Comparison of ENCODE assay signal across 29 cellular contexts in genomic region chr9:104068546-104068945, GRCh38. TPM values are rescaled to one million over a fixed set of nuclear protein-coding genes. Genes with fewer than 3 reads are reported as not detected.
DNase-seq lines count a peak whose midpoint lies in the region; ATAC-seq, FAIRE-seq and TF ChIP-seq lines count a peak whose summit lies in the region.
"Had no signal": no experiment of that assay in that cellular context is flagged by ENCODE, and none has a peak within 500 bp of the region (broad histone marks: within the 10 kb centered on the region; RNA-seq: fewer than 3 reads in every experiment).

No MANE protein-coding gene starts in this region.

- H3K4me2 ChIP-seq in mammary epithelial cell (ENCODE audit: insufficient read depth, low read depth, low read length): no peak overlapping the region

- POLR2A ChIA-PET in MCF 10A (lab: Yijun Ruan, JAX): interaction anchor here (1.1 kb wide), 1 partner anchor 38 kb away, joined by 3 read pairs; no protein-coding TSS in a partner anchor
- POLR2A ChIA-PET in CD8-positive, alpha-beta T cell (lab: Charles Lee): no interaction called here

- H3K36me3 ChIP-seq in breast epithelium (no peaks in the 10 kb centered on the region), mammary epithelial cell (ENCODE audit: insufficient read depth, low read length) (no peaks in the 10 kb centered on the region)
- H3K36me3 ChIP-seq in CD8-positive, alpha-beta T cell (ENCODE audit: insufficient read depth, low read length): no peaks in the 10 kb centered on the region
- H3K36me3 ChIP-seq: pancreas, right lobe of liver, stomach, transverse colon had no signal

- H3K4me1 ChIP-seq in breast epithelium (no peaks in the 10 kb centered on the region), mammary epithelial cell (ENCODE audit: insufficient read depth, low read length) (no peaks in the 10 kb centered on the region)
- no peaks in the 10 kb centered on the region for H3K4me1 ChIP-seq in CD8-positive, alpha-beta T cell (ENCODE audit: insufficient read depth, low read length)
- H3K4me1 ChIP-seq: pancreas, transverse colon had no signal

- H3K27me3 ChIP-seq in breast epithelium: no peaks in the 10 kb centered on the region
- no peaks in the 10 kb centered on the region for H3K27me3 ChIP-seq in mammary epithelial cell (ENCODE audit: insufficient read depth, low read length)
- H3K27me3 ChIP-seq in CD8-positive, alpha-beta T cell (ENCODE audit: insufficient read depth, low read length): no peaks in the 10 kb centered on the region
- H3K27me3 ChIP-seq: pancreas, right lobe of liver, stomach, transverse colon had no signal

- CTCF ChIA-PET in MCF 10A (lab: Yijun Ruan, JAX): no interaction called here
- CTCF ChIA-PET in mammary epithelial cell (lab: Charles Lee; ENCODE audit: low non-redundant PET): no interaction called here
- CTCF ChIA-PET in CD8-positive, alpha-beta T cell (lab: Charles Lee): no interaction called here

- no peak for TF ChIP-seq POLR2A in breast epithelium (IDR thresholded peaks at IDR 0.05)

- no peak overlapping the region for H3K4me3 Mint-ChIP-seq in MCF 10A (ENCODE audit: unreplicated experiment)
- no peak overlapping the region for H3K4me3 Mint-ChIP-seq in CD8-positive, alpha-beta T cell
- H3K4me3 Mint-ChIP-seq: activated naive CD4-positive, alpha-beta T cell treated with anti-CD3 and anti-CD28 coated beads, Interleukin-2, amount 50 U/mL, for 24 hours; B cell; WTC11 had no signal

- peaks cover 11% of the 10 kb centered on the region for H3K4me1 Mint-ChIP-seq in MCF 10A (ENCODE audit: insufficient read depth, unreplicated experiment)
- no peaks in the 10 kb centered on the region for H3K4me1 Mint-ChIP-seq in CD8-positive, alpha-beta T cell (ENCODE audit: low read depth)
- H3K4me1 Mint-ChIP-seq: activated naive CD4-positive, alpha-beta T cell treated with anti-CD3 and anti-CD28 coated beads, Interleukin-2, amount 50 U/mL, for 24 hours; B cell; WTC11 had no signal

- DNase-seq in MCF 10A (ENCODE audit: unreplicated experiment): peak; percentile 39
- DNase-seq in breast epithelium (ENCODE audit: low spot score in 2 of 2): no peak
- peak; percentile 56 for DNase-seq in mammary epithelial cell
- DNase-seq in fibroblast of villous mesenchyme (ENCODE audit: low read depth): peak; percentile 6
- no peak for DNase-seq in CD8-positive, alpha-beta T cell
- no peak for DNase-seq in HTR-8/SVneo (ENCODE audit: insufficient read length, low spot score)
- no peak for DNase-seq in COLO829 (ENCODE audit: low spot score)
- no peak for DNase-seq in substantia nigra (lab: John Stamatoyannopoulos, UW)
- DNase-seq: 8988T; activated CD4-positive, alpha-beta T cell treated with anti-CD3 and anti-CD28 coated beads, Interleukin-2, amount 50 U/mL, for 4 hours; DMS79 treated with DMSO at 0.1 percent for 48 hours; effector memory CD4-positive, alpha-beta T cell; kidney; NCI-H2029 treated with DMSO at 0.1 percent for 48 hours; NCI-H345; pancreas; right lobe of liver; Right ventricle myocardium superior; stimulated activated CD4-positive, alpha-beta T cell treated with anti-CD3 and anti-CD28 coated beads, Interleukin-15, amount 100 ng/mL, for 24 hours; stomach; T1000; transverse colon had no signal

- no peak for FAIRE-seq in HTR-8/SVneo (lab: Jason Lieb, UNC)
- FAIRE-seq: colon, HepG2, kidney, pancreas had no signal

- H2AFZ ChIP-seq in mammary epithelial cell (ENCODE audit: low read depth, low read length): no peak overlapping the region

- dilution Hi-C loops in mammary epithelial cell (cut with HindIII; ENCODE audit: low sequenced_read_pairs): no loop called here

- H3K4me3 ChIP-seq in breast epithelium (no peak overlapping the region), mammary epithelial cell (replicated peaks in 1 of 3; ENCODE audit: insufficient read depth in 1 of 3, low read depth in 2 of 3, low read length in 3 of 3) (no peak overlapping the region), fibroblast of villous mesenchyme (ENCODE audit: low read depth, low read length) (no peak overlapping the region)
- H3K4me3 ChIP-seq in CD8-positive, alpha-beta T cell (ENCODE audit: low read depth, low read length): no peak overlapping the region
- H3K4me3 ChIP-seq: lung, pancreas, right lobe of liver, stomach, transverse colon had no signal

- BruUV-seq in MCF 10A (replicated peaks; lab: Mats Ljungman, UMichigan): no TSS peak
- no TSS peak for BruUV-seq in mammary epithelial cell (replicated peaks; lab: Mats Ljungman, UMichigan)

- no peaks in the 10 kb centered on the region for H3K9me3 Mint-ChIP-seq in MCF 10A (ENCODE audit: unreplicated experiment)
- H3K9me3 Mint-ChIP-seq in CD8-positive, alpha-beta T cell: no peaks in the 10 kb centered on the region
- H3K9me3 Mint-ChIP-seq: activated naive CD4-positive, alpha-beta T cell treated with anti-CD3 and anti-CD28 coated beads, Interleukin-2, amount 50 U/mL, for 24 hours; WTC11 had no signal

- intact Hi-C loops in MCF 10A (cut with micrococcal nuclease) (no loop called here), breast epithelium (cut with DNase I; ENCODE audit: low total_unique reads) (no loop called here), mammary epithelial cell (cut with micrococcal nuclease) (no loop called here)
- intact Hi-C loops in CD8-positive, alpha-beta T cell (cut with DNase I, micrococcal nuclease): no loop called here

- no peaks in the 10 kb centered on the region for H3K27me3 Mint-ChIP-seq in MCF 10A (ENCODE audit: insufficient read depth, unreplicated experiment)
- H3K27me3 Mint-ChIP-seq in CD8-positive, alpha-beta T cell (ENCODE audit: low read depth): peaks cover 6% of the 10 kb centered on the region
- H3K27me3 Mint-ChIP-seq: B cell had no signal

- 92% methylated on average over 1 of the region's 1 CpG for WGBS in mammary epithelial cell (ENCODE audit: low coverage, missing lambda C conversion rate)

- H3K79me2 ChIP-seq in mammary epithelial cell (ENCODE audit: insufficient read depth, low read length): no peaks in the 10 kb centered on the region

- H4K20me1 ChIP-seq in mammary epithelial cell (ENCODE audit: insufficient read depth, low read length): no peaks in the 10 kb centered on the region

- no peaks in the 10 kb centered on the region for H3K36me3 Mint-ChIP-seq in MCF 10A (ENCODE audit: insufficient read depth, unreplicated experiment)
- no peaks in the 10 kb centered on the region for H3K36me3 Mint-ChIP-seq in CD8-positive, alpha-beta T cell
- H3K36me3 Mint-ChIP-seq: activated naive CD4-positive, alpha-beta T cell treated with anti-CD3 and anti-CD28 coated beads, Interleukin-2, amount 50 U/mL, for 24 hours; WTC11 had no signal

- no peak for ATAC-seq in CD8-positive, alpha-beta T cell
- ATAC-seq: esophagus mucosa, HepG2, pancreas, right lobe of liver, WTC11 had no signal

- no peaks in the 10 kb centered on the region for H3K9me3 ChIP-seq in breast epithelium
- H3K9me3 ChIP-seq in mammary epithelial cell (replicated peaks; ENCODE audit: insufficient read depth, low read length): no peaks in the 10 kb centered on the region
- no peaks in the 10 kb centered on the region for H3K9me3 ChIP-seq in CD8-positive, alpha-beta T cell (ENCODE audit: low read length)
- H3K9me3 ChIP-seq: pancreas, right lobe of liver, stomach, transverse colon had no signal

- in situ Hi-C loops in mammary epithelial cell (cut with MboI; ENCODE audit: low sequenced_read_pairs in 2 of 2): no loop called here

- H3K27ac Mint-ChIP-seq in MCF 10A (ENCODE audit: low read depth, unreplicated experiment): no peak overlapping the region
- H3K27ac Mint-ChIP-seq in CD8-positive, alpha-beta T cell: no peak overlapping the region
- H3K27ac Mint-ChIP-seq: activated naive CD4-positive, alpha-beta T cell treated with anti-CD3 and anti-CD28 coated beads, Interleukin-2, amount 50 U/mL, for 24 hours; B cell; WTC11 had no signal

- TF ChIP-seq CTCF in MCF 10A (IDR thresholded peaks at IDR 0.05; ENCODE audit: unreplicated experiment) (no peak), breast epithelium (IDR thresholded peaks at IDR 0.05) (no peak), mammary epithelial cell (conservative IDR thresholded peaks at IDR 0.05 in 1 of 2, IDR thresholded peaks at IDR 0.05 in 1 of 2; ENCODE audit: extremely low read depth in 1 of 2, insufficient read depth in 1 of 2, low read depth in 1 of 2, low read length in 2 of 2) (no peak), fibroblast of villous mesenchyme (IDR thresholded peaks at IDR 0.05; ENCODE audit: insufficient read depth, low read depth, low read length) (no peak)
- no peak for TF ChIP-seq CTCF in CD8-positive, alpha-beta T cell (IDR thresholded peaks at IDR 0.05)

- H3K9ac ChIP-seq in mammary epithelial cell (ENCODE audit: insufficient read depth, low read length): no peak overlapping the region

- H3K27ac ChIP-seq in breast epithelium (no peak overlapping the region), mammary epithelial cell (ENCODE audit: insufficient read depth, low read depth, low read length) (no peak overlapping the region), substantia nigra (ENCODE audit: low read depth, low read length, poor library complexity, severe bottlenecking) (no peak overlapping the region)
- H3K27ac ChIP-seq in CD8-positive, alpha-beta T cell (ENCODE audit: low read depth, low read length): no peak overlapping the region
- H3K27ac ChIP-seq: pancreas, right lobe of liver, stomach, transverse colon had no signal

RNA-seq across cellular contexts. Expression of gene SMC2, which starts 25.6 kb away (rescaled TPM):
- total RNA-seq in MCF 10A (2022) (13.7 and 23.1 TPM in 2 replicates), breast epithelium (10 to 100 TPM in 1 of 3 donors, 1 to 10 TPM in 2; 6.6 to 12.3 (median 9.8) TPM), mammary epithelial cell (10 to 100 TPM in 1 of 2 donors, 1 to 10 TPM in 1; 9.8 to 25.1 TPM), fibroblast of villous mesenchyme (11.6 and 19.0 TPM in 2 replicates)
- 13.8 TPM for polyA plus RNA-seq in mammary epithelial cell
- 11.4 TPM for polyA minus RNA-seq in mammary epithelial cell
- 1 to 10 TPM; 1.9 to 2.0 TPM for total RNA-seq in CD8-positive, alpha-beta T cell

Comparison
In these comparisons a context has a peak if more than half of its experiments do, and no peak if none do; other contexts are left out.
1. DNase-seq: peak in MCF 10A (single experiment), mammary epithelial cell (single experiment) and fibroblast of villous mesenchyme (single experiment); none in breast epithelium (0 of 2), CD8-positive, alpha-beta T cell (0 of 7), HTR-8/SVneo (single experiment), COLO829 (single experiment) and substantia nigra (0 of 49).